8 cellular contexts compared by ENCODE assay signal in genomic region chr1:15100369-15101111, GRCh38. TPM values are rescaled to one million over a fixed set of nuclear protein-coding genes. Genes with fewer than 3 reads are reported as not detected.
DNase-seq lines count a peak whose midpoint lies in the region; ATAC-seq, FAIRE-seq and TF ChIP-seq lines count a peak whose summit lies in the region.

No MANE protein-coding gene starts in this region.

- FAIRE-seq in urothelium cell line (lab: Jason Lieb, UNC), result peak; percentile 88

- H3K9ac ChIP-seq in BLaER1, result no peak overlapping the region

- peak; percentile 93 for TF ChIP-seq CTCF in osteoblast (IDR thresholded peaks at IDR 0.05; ENCODE audit: extremely low read depth, low read depth, low read length)

- H3K4me3 ChIP-seq in BLaER1 (peak overlapping the region; percentile 43), osteoblast (ENCODE audit: insufficient read depth, low read length) (no peak overlapping the region)

- H3K36me3 ChIP-seq in BLaER1, result no peaks in the 10 kb centered on the region
- no peaks in the 10 kb centered on the region for H3K36me3 ChIP-seq in osteoblast (ENCODE audit: insufficient read depth, low read length)

- H3K79me2 ChIP-seq in osteoblast (ENCODE audit: insufficient read depth, low read length), result no peaks in the 10 kb centered on the region

- peak; percentile 40 to 85 for DNase-seq in NCI-H526 (lab: John Stamatoyannopoulos, UW)
- peak; percentile 66 for DNase-seq in activated T-cell treated with anti-CD3 and anti-CD28 coated beads, Interleukin-2, amount 50 U/mL, for 24 hours
- peak; percentile 35 for DNase-seq in fibroblast of peridontal ligament (ENCODE audit: extremely low read depth)
- peak; percentile 88 for DNase-seq in osteoblast (ENCODE audit: insufficient read length, low spot score, missing footprints)
- DNase-seq in urothelium cell line (ENCODE audit: low spot score), result peak; percentile 71

- H3K27me3 ChIP-seq in BLaER1 (no peaks in the 10 kb centered on the region), osteoblast (ENCODE audit: insufficient read depth, low read length) (peaks cover 7% of the 10 kb centered on the region)

- no peak overlapping the region for H3K27ac ChIP-seq in BLaER1
- H3K27ac ChIP-seq in osteoblast (ENCODE audit: low read depth, low read length), result no peak overlapping the region

- H3K9me3 ChIP-seq in BLaER1, result 0 out of 2 replicates have a peak, but pooled peaks cover 4% of the 10 kb centered on the region
- no peaks in the 10 kb centered on the region for H3K9me3 ChIP-seq in osteoblast (ENCODE audit: low read depth, low read length)

- no peak overlapping the region for H3K27ac Mint-ChIP-seq in activated T-cell treated with anti-CD3 and anti-CD28 coated beads, Interleukin-2, amount 50 U/mL, for 24 hours

- H3K4me1 ChIP-seq in BLaER1 (peaks cover 25% of the 10 kb centered on the region), osteoblast (ENCODE audit: insufficient read depth, low read length) (no peaks in the 10 kb centered on the region)

- H3K9me3 Mint-ChIP-seq in activated T-cell treated with anti-CD3 and anti-CD28 coated beads, Interleukin-2, amount 50 U/mL, for 24 hours, result no peaks in the 10 kb centered on the region

- H3K27me3 Mint-ChIP-seq in activated T-cell treated with anti-CD3 and anti-CD28 coated beads, Interleukin-2, amount 50 U/mL, for 24 hours, result peaks cover 38% of the 10 kb centered on the region

- no peak overlapping the region for H2AFZ ChIP-seq in osteoblast (ENCODE audit: low read length)

- ATAC-seq in GM21515 (IDR thresholded peaks at IDR 0.05; ENCODE audit: unreplicated experiment) (peak; percentile 70), HG02798 (IDR thresholded peaks at IDR 0.05; ENCODE audit: poor library complexity, unreplicated experiment) (no peak)

- H3K4me2 ChIP-seq in BLaER1, result peak overlapping the region; percentile 78
- no peak overlapping the region for H3K4me2 ChIP-seq in osteoblast (ENCODE audit: insufficient read depth, low read length)

- peaks cover 5% of the 10 kb centered on the region for H3K4me1 Mint-ChIP-seq in activated T-cell treated with anti-CD3 and anti-CD28 coated beads, Interleukin-2, amount 50 U/mL, for 24 hours (ENCODE audit: low read depth)

- H3K4me3 Mint-ChIP-seq in activated T-cell treated with anti-CD3 and anti-CD28 coated beads, Interleukin-2, amount 50 U/mL, for 24 hours, result no peak overlapping the region

- H4K20me1 ChIP-seq in BLaER1 (no peaks in the 10 kb centered on the region), osteoblast (ENCODE audit: insufficient read depth, low read length) (no peaks in the 10 kb centered on the region)

- no peaks in the 10 kb centered on the region for H3K36me3 Mint-ChIP-seq in activated T-cell treated with anti-CD3 and anti-CD28 coated beads, Interleukin-2, amount 50 U/mL, for 24 hours (ENCODE audit: low read depth)

RNA-seq across cellular contexts. Expression of gene TMEM51, which starts 53.0 kb away (rescaled TPM):
- 0.59 and 0.72 TPM in 2 replicates for total RNA-seq in osteoblast

Comparison
In these comparisons a context has a peak if more than half of its experiments do, and no peak if none do; other contexts are left out.
1. DNase-seq: peak in every context shown above with its lines; median percentile 88 in osteoblast; 71 in urothelium cell line; 66 in activated T-cell treated with anti-CD3 and anti-CD28 coated beads, Interleukin-2, amount 50 U/mL, for 24 hours; 62 in NCI-H526; 35 in fibroblast of peridontal ligament.